11 cellular contexts compared by ENCODE assay signal in the genomic region with DNA sequence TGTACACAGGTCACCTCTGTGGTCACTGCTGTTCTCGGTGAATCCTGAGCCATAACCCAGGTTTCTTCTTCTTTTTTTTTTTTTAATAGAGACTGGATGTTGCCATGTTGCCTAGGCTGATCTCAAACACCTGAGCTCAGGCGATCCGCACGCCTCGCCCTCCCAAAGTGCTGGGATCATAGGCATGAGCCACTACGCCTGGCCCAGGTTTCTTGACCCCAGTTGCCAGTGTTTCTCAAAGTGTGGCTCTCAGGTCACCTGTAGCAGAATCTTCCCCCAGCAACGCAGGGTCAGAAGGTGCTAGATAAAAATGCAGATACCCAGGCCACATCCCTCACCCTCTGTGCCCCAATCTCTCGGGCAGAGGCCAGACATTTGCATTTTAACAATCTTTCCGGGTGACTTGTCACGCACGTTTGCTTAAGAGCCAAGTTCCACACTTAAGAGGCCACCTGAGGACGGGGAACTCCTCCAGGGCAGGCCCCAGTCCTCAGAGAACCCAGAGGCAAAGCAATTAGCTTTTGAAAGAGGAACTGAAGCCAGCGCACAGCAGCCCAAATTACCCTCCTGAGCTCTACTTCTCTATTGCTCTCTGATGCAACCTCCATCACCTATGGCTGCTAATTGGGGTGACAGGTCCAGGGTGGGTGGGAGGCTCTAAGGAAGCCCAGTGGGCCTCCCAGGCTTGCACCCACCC.
DNase-seq lines count a peak whose midpoint lies in the region; ATAC-seq and TF ChIP-seq lines count a peak whose summit lies in the region.
"Had no signal": no experiment of that assay in that cellular context is flagged by ENCODE, and none has a peak within 500 bp of the region (broad histone marks: within the 10 kb centered on the region; RNA-seq: fewer than 3 reads in every experiment).

No MANE protein-coding gene starts in this region.

- no peak overlapping the region for H3K4me3 ChIP-seq in GM12864 (ENCODE audit: low read depth, low read length)
- H3K4me3 ChIP-seq in upper lobe of left lung = no peak overlapping the region
- H3K4me3 ChIP-seq in WERI-Rb-1 (ENCODE audit: low read depth, low read length) = no peak overlapping the region

- ATAC-seq in GM19455 (IDR thresholded peaks at IDR 0.05; ENCODE audit: unreplicated experiment) = peak; percentile 94
- ATAC-seq in HG03103 (IDR thresholded peaks at IDR 0.05; ENCODE audit: low read depth, unreplicated experiment) = peak; percentile 96
- ATAC-seq in upper lobe of left lung (ENCODE audit: low FRiP score in 2 of 2) = no peak
- no peak for ATAC-seq in left colon

- 85 to 88% methylated on average over 13 of the region's 13 CpGs for whole genome bisulfite sequencing in upper lobe of left lung, 2 donors

- intact Hi-C loops in left colon (cut with DNase I, micrococcal nuclease) = no loop called here

- no peak for TF ChIP-seq POLR2A in upper lobe of left lung (IDR thresholded peaks at IDR 0.05)

- no peaks in the 10 kb centered on the region for H3K27me3 ChIP-seq in upper lobe of left lung
- peaks cover 87% of the 10 kb centered on the region for H3K27me3 ChIP-seq in WERI-Rb-1 (ENCODE audit: insufficient read depth, low read depth, severe bottlenecking)

- H3K9me3 ChIP-seq in upper lobe of left lung (no peaks in the 10 kb centered on the region), WERI-Rb-1 (ENCODE audit: severe bottlenecking) (no peaks in the 10 kb centered on the region)

- H3K36me3 ChIP-seq in upper lobe of left lung (no peaks in the 10 kb centered on the region), WERI-Rb-1 (no peaks in the 10 kb centered on the region)

- DNase-seq in GM12864 (ENCODE audit: low read depth) = peak; percentile 84
- peak; percentile 31 for DNase-seq in SIG-M5 (lab: John Stamatoyannopoulos, UW)
- no peak for DNase-seq in upper lobe of left lung
- DNase-seq in EL = no peak
- DNase-seq in WERI-Rb-1 = no peak
- no peak for DNase-seq in left colon
- DNase-seq: activated CD8-positive, alpha-beta memory T cell treated with anti-CD3 and anti-CD28 coated beads, Interleukin-2, amount 50 U/mL, for 48 hours; NCI-H1436 treated with DMSO at 0.1 percent for 48 hours had no signal

- H3K27ac ChIP-seq in upper lobe of left lung (no peak overlapping the region), WERI-Rb-1 (no peak overlapping the region)
- H3K27ac ChIP-seq: epithelial cell of prostate had no signal

- H3K4me1 ChIP-seq in upper lobe of left lung = peaks cover 5 to 15% (median 12%) of the 10 kb centered on the region in 4 donors

- TF ChIP-seq CTCF in GM12864 (IDR thresholded peaks at IDR 0.05; ENCODE audit: low read depth, low read length, missing control alignments) = no peak
- TF ChIP-seq CTCF in upper lobe of left lung (IDR thresholded peaks at IDR 0.05) = no peak
- no peak for TF ChIP-seq CTCF in WERI-Rb-1 (IDR thresholded peaks at IDR 0.05; ENCODE audit: low read depth, low read length)

- no peak for TF ChIP-seq EP300 in upper lobe of left lung (IDR thresholded peaks at IDR 0.05)

Comparison
In these comparisons a context has a peak if more than half of its experiments do, and no peak if none do; other contexts are left out.
1. DNase-seq: peak in GM12864 (single experiment) and SIG-M5 (single experiment); none in upper lobe of left lung (0 of 2), EL (single experiment), WERI-Rb-1 (single experiment) and left colon (0 of 2).
2. ATAC-seq: peak in GM19455 (single experiment) and HG03103 (single experiment); none in upper lobe of left lung (0 of 2) and left colon (single experiment).